17 cellular contexts compared by ENCODE assay signal in genomic region chr13:99174533-99175100, GRCh38.
"Had no signal": no experiment of that assay in that cellular context is flagged by ENCODE, and none has a peak within 500 bp of the region (broad histone marks: within the 10 kb centered on the region; RNA-seq: fewer than 3 reads in every experiment).

No MANE protein-coding gene starts in this region.

- H3K27ac Mint-ChIP-seq: activated naive CD8-positive, alpha-beta T cell; memory B cell; natural killer cell treated with Interleukin-12 subunit alpha and Interleukin-12 subunit beta and Interleukin-15 and Interleukin-18, amount 100 ng/mL, for 72 hours; stimulated activated effector memory CD8-positive, alpha-beta T cell treated with anti-CD3 and anti-CD28 coated beads, Interleukin-12 subunit alpha, Interleukin-12 subunit beta, amount 100 ng/mL, for 72 hours; type B pancreatic cell had no signal

- H3K9me3 Mint-ChIP-seq: activated T-cell treated with anti-CD3 and anti-CD28 coated beads, Interleukin-2, amount 50 U/mL, for 4 hours; memory B cell; natural killer cell treated with Interleukin-12 subunit alpha and Interleukin-12 subunit beta and Interleukin-15 and Interleukin-18, amount 100 ng/mL, for 72 hours; stimulated activated effector memory CD8-positive, alpha-beta T cell treated with anti-CD3 and anti-CD28 coated beads, Interleukin-12 subunit alpha, Interleukin-12 subunit beta, amount 100 ng/mL, for 72 hours; type B pancreatic cell had no signal

- H3K27me3 ChIP-seq: brain microvascular endothelial cell, foreskin keratinocyte, right lobe of liver had no signal

- H3K4me3 Mint-ChIP-seq: activated naive CD8-positive, alpha-beta T cell; activated T-cell treated with anti-CD3 and anti-CD28 coated beads, Interleukin-2, amount 50 U/mL, for 4 hours; memory B cell; natural killer cell treated with Interleukin-12 subunit alpha and Interleukin-12 subunit beta and Interleukin-15 and Interleukin-18, amount 100 ng/mL, for 72 hours; stimulated activated effector memory CD8-positive, alpha-beta T cell treated with anti-CD3 and anti-CD28 coated beads, Interleukin-12 subunit alpha, Interleukin-12 subunit beta, amount 100 ng/mL, for 72 hours; type B pancreatic cell had no signal

- DNase-seq: activated gamma-delta T cell; activated T-cell treated with anti-CD3 and anti-CD28 coated beads, Interleukin-2, amount 50 U/mL, for 4 hours; amygdala; brain microvascular endothelial cell; cerebellar nuclear complex; dorsolateral prefrontal cortex; foreskin keratinocyte; occipital lobe; psoas muscle; right lobe of liver had no signal

- H3K9me3 ChIP-seq: psoas muscle, right lobe of liver had no signal

- H3K4me1 ChIP-seq: foreskin keratinocyte, psoas muscle, right lobe of liver had no signal

- H3K27ac ChIP-seq: brain microvascular endothelial cell, dorsolateral prefrontal cortex, foreskin keratinocyte, psoas muscle, right lobe of liver had no signal

- H3K36me3 Mint-ChIP-seq: activated naive CD8-positive, alpha-beta T cell; memory B cell; natural killer cell treated with Interleukin-12 subunit alpha and Interleukin-12 subunit beta and Interleukin-15 and Interleukin-18, amount 100 ng/mL, for 72 hours; type B pancreatic cell had no signal

- H3K27me3 Mint-ChIP-seq: activated naive CD8-positive, alpha-beta T cell; type B pancreatic cell had no signal

- ATAC-seq: activated CD4-positive, CD25-positive, alpha-beta regulatory T cell treated with anti-CD3 and anti-CD28 coated beads, Interleukin-2, amount 50 U/mL, for 24 hours; activated T-cell treated with anti-CD3 and anti-CD28 coated beads, Interleukin-2, amount 50 U/mL, for 4 hours; foreskin keratinocyte; left lobe of liver; natural killer cell treated with Interleukin-12 subunit alpha and Interleukin-12 subunit beta and Interleukin-15 and Interleukin-18, amount 100 ng/mL, for 72 hours; psoas muscle; right lobe of liver; stimulated activated effector memory CD8-positive, alpha-beta T cell treated with anti-CD3 and anti-CD28 coated beads, Interleukin-12 subunit alpha, Interleukin-12 subunit beta, amount 100 ng/mL, for 72 hours had no signal
